Comparison of ENCODE assay signal across 9 cellular contexts in the genomic region with DNA sequence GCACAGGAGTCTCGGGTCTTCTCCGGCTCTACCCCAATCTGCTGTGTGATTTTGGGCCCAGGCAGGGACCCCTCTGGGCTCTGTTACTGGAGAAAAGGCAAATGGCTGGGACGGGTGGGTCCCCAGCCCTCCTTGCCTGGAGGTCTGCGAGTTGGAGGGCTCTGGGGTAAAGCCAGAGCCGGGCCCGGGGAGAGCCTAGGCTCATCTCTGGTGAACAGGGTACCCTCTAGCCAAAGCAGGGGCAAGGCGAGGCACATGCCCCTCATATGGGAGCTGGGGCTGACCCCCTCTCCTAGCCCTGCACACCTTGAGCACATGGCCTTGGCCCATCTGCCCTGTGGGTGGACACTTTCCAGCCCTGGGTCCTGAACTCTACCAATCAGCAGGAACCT. TPM values are rescaled to one million over a fixed set of nuclear protein-coding genes. Genes with fewer than 3 reads are reported as not detected.
DNase-seq lines count a peak whose midpoint lies in the region; ATAC-seq, FAIRE-seq and TF ChIP-seq lines count a peak whose summit lies in the region.
"Not testable (repeated sequence)": the region's sequence is repeated elsewhere in the genome, so short reads cannot be mapped to it uniquely, and the experiment has no call there.
"Had no signal": no experiment of that assay in that cellular context is flagged by ENCODE, and none has a peak within 500 bp of the region (broad histone marks: within the 10 kb centered on the region; RNA-seq: fewer than 3 reads in every experiment).

No MANE protein-coding gene starts in this region.

- not testable (repeated sequence) for H3K4me1 ChIP-seq in HepG2 (ENCODE audit: insufficient read depth, low read length); transverse colon

- not testable (repeated sequence) for TF ChIP-seq CTCF in HFFc6 (IDR thresholded peaks at IDR 0.05); endothelial cell (IDR thresholded peaks at IDR 0.05; ENCODE audit: unreplicated experiment); HepG2 (CRISPR knock-in tag; IDR thresholded peaks at IDR 0.05); transverse colon (IDR thresholded peaks at IDR 0.05)

- H4K20me1 ChIP-seq in HepG2 (ENCODE audit: insufficient read depth, low read length), result not testable (repeated sequence)

- not testable (repeated sequence) for H3K4me3 Mint-ChIP-seq in HFFc6; endothelial cell (ENCODE audit: unreplicated experiment)

- not testable (repeated sequence) for H3K36me3 ChIP-seq in HepG2 (replicated peaks in 1 of 2; ENCODE audit: control insufficient read depth in 1 of 2, insufficient read depth in 2 of 2, low read length in 2 of 2); transverse colon

- not testable (repeated sequence) for ATAC-seq in HepG2

- H3K4me2 ChIP-seq in HepG2 (ENCODE audit: low read depth, low read length), result not testable (repeated sequence)

- not testable (repeated sequence) for DNase-seq in HFFc6; HepG2 (ENCODE audit: low spot score); transverse colon
- DNase-seq in activated effector memory CD4-positive, alpha-beta T cell treated with anti-CD3 and anti-CD28 coated beads, Interleukin-2, amount 50 U/mL, for 16 hours, result peak; percentile 47
- DNase-seq in endothelial cell (ENCODE audit: low spot score), result peak; percentile 3
- peak; percentile 49 for DNase-seq in cardiac septum (ENCODE audit: low spot score)
- peak; percentile 69 for DNase-seq in posterior vena cava (ENCODE audit: low spot score)

- not testable (repeated sequence) for H3K27me3 Mint-ChIP-seq in HFFc6 (ENCODE audit: insufficient read depth); endothelial cell (ENCODE audit: unreplicated experiment)

- not testable (repeated sequence) for H3K4me1 Mint-ChIP-seq in HFFc6 (ENCODE audit: low read depth); endothelial cell (ENCODE audit: unreplicated experiment)

- H3K27ac Mint-ChIP-seq in HFFc6, result peak overlapping the region; percentile 77; the same call in 1 of the 2 replicates
- H3K27ac Mint-ChIP-seq in endothelial cell (ENCODE audit: unreplicated experiment), result not testable (repeated sequence)

- not testable (repeated sequence) for BruUV-seq in HepG2 (replicated peaks; lab: Mats Ljungman, UMichigan)

- CTCF ChIA-PET in HepG2 (lab: Yijun Ruan, JAX; ENCODE audit: low intra/inter-chr PET ratio, low total read pairs), result not testable (repeated sequence)

- not testable (repeated sequence) for FAIRE-seq in HepG2 (lab: Jason Lieb, UNC)

- not testable (repeated sequence) for H3K9me3 Mint-ChIP-seq in HFFc6; endothelial cell (ENCODE audit: unreplicated experiment)

- not testable (repeated sequence) for H3K36me3 Mint-ChIP-seq in HFFc6 (ENCODE audit: low read depth); endothelial cell (ENCODE audit: low read depth, unreplicated experiment)

- 40% methylated on average over 1 of the region's 7 CpGs for WGBS in HepG2 (ENCODE audit: low lambda C conversion rate)
- 86% methylated on average over 2 of the region's 7 CpGs; no CpG with 5 or more reads in 1 of the 2 donors for WGBS in transverse colon (ENCODE audit: low coverage in 1 of 2), 2 donors

- not testable (repeated sequence) for H3K27ac ChIP-seq in HepG2 (ENCODE audit: extremely low read length, insufficient read depth, low read length)
- peak overlapping the region in 3 of 4 donors; percentile 42 to 67 (median 49) for H3K27ac ChIP-seq in transverse colon

- POLR2A ChIA-PET in HepG2 (lab: Yijun Ruan, JAX), result not testable (repeated sequence)

- TF ChIP-seq POLR2A in HepG2 (IDR thresholded peaks at IDR 0.05; ENCODE audit: insufficient read depth in 1 of 2, low read depth in 2 of 2, low read length in 2 of 2); transverse colon (IDR thresholded peaks at IDR 0.05): not testable (repeated sequence)

- not testable (repeated sequence) for TF ChIP-seq RAD21 in HepG2 (CRISPR knock-in tag; IDR thresholded peaks at IDR 0.05)

- not testable (repeated sequence) for H3K9ac ChIP-seq in HepG2 (ENCODE audit: insufficient read depth, low read depth, low read length)

- not testable (repeated sequence) for H3K9me3 ChIP-seq in HepG2 (ENCODE audit: low read length); transverse colon

- in situ Hi-C loops in HepG2 (cut with HindIII; ENCODE audit: extremely low pct_ligation_motif_present, low pct_unique_long_range_greater_than_20kb); transverse colon (cut with MboI; ENCODE audit: low pct_ligation_motif_present in 1 of 4, low pct_unique_long_range_greater_than_20kb in 1 of 4, low sequenced_read_pairs in 3 of 4): not testable (repeated sequence)

- H2AFZ ChIP-seq in HepG2 (ENCODE audit: low read length), result not testable (repeated sequence)

- not testable (repeated sequence) for H3K4me3 ChIP-seq in HepG2 (replicated peaks in 1 of 3; ENCODE audit: insufficient read depth in 1 of 3, low read depth in 2 of 3, low read length in 3 of 3); transverse colon

- intact Hi-C loops in cardiac septum (cut with DNase I); HepG2 (cut with micrococcal nuclease; ENCODE audit: unreplicated experiment); posterior vena cava (cut with DNase I); transverse colon (cut with DNase I; ENCODE audit: low total_unique reads): not testable (repeated sequence)

- TF ChIP-seq EP300 in HepG2 (IDR thresholded peaks at IDR 0.05; ENCODE audit: low read depth in 2 of 2, low read length in 2 of 2); HepG2 (CRISPR knock-in tag; IDR thresholded peaks at IDR 0.05; ENCODE audit: borderline replicate concordance); transverse colon (IDR thresholded peaks at IDR 0.05; ENCODE audit: low read depth): not testable (repeated sequence)

- not testable (repeated sequence) for H3K27me3 ChIP-seq in HepG2 (ENCODE audit: control insufficient read depth in 1 of 2, insufficient read depth in 2 of 2, low read length in 2 of 2); transverse colon

- not testable (repeated sequence) for H3K79me2 ChIP-seq in HepG2 (ENCODE audit: insufficient read depth, low read length)

RNA-seq across cellular contexts. Expression of a gene that starts 33.7 kb away (rescaled TPM):
- total RNA-seq in HFFc6 (2021; fragmentation: NEBNext Ultra II Directional; extraction: Animal tissue kit (Norgen Biotek cat#: 25700)), result not detected
- 38.3 TPM for total RNA-seq in endothelial cell (ENCODE audit: unreplicated experiment)
- total RNA-seq in cardiac septum, result 1.7 TPM
- total RNA-seq in HepG2 (2016; rRNA removed; fragmentation: Illumina TruSeq; extraction: Trizol), result not detected in 2 replicates
- not detected in 2 replicates for total RNA-seq in HepG2 (2016; cell fraction: cytosol; rRNA removed; fragmentation: Illumina TruSeq; extraction: Trizol; ENCODE audit: low read depth)
- total RNA-seq in HepG2 (2016; cell fraction: insoluble cytoplasmic fraction; rRNA removed; fragmentation: Illumina TruSeq; extraction: Trizol), result not detected in 2 replicates
- not detected in 2 replicates for total RNA-seq in HepG2 (2016; cell fraction: membrane; rRNA removed; fragmentation: Illumina TruSeq; extraction: Trizol)
- not detected in 2 replicates for total RNA-seq in HepG2 (2016; cell fraction: nucleus; rRNA removed; fragmentation: Illumina TruSeq; extraction: Trizol)
- 0.62 and 0.65 TPM in 2 replicates for polyA plus RNA-seq in HepG2 (2011; rRNA removed)
- polyA plus RNA-seq in HepG2 (2011; cell fraction: cytosol; rRNA removed), result 0.13 and 0.36 TPM in 2 replicates
- polyA plus RNA-seq in HepG2 (2011; cell fraction: nucleus; rRNA removed), result 1.1 and 1.5 TPM in 2 replicates
- polyA plus RNA-seq in HepG2 (2012), result 0.43 TPM in 1 of 2 replicates, not detected in the other
- not detected in 2 replicates for polyA plus RNA-seq in HepG2 (2016; cell fraction: cytosol; fragmentation: Illumina TruSeq; extraction: Trizol; ENCODE audit: low read depth)
- polyA plus RNA-seq in HepG2 (2016; cell fraction: insoluble cytoplasmic fraction; fragmentation: Illumina TruSeq; extraction: Trizol; ENCODE audit: low read depth), result not detected in 2 replicates
- not detected in 2 replicates for polyA plus RNA-seq in HepG2 (2016; cell fraction: membrane; fragmentation: Illumina TruSeq; extraction: Trizol; ENCODE audit: low read depth)
- polyA plus RNA-seq in HepG2 (2016; cell fraction: nucleus; fragmentation: Illumina TruSeq; extraction: Trizol; ENCODE audit: insufficient read depth, low read depth), result not detected in 2 replicates
- 0.44 and 1.0 TPM in 2 replicates for polyA minus RNA-seq in HepG2 (2011; rRNA and poly(A)+ RNA removed; ENCODE audit: low replicate concordance)
- not detected in 2 replicates for polyA minus RNA-seq in HepG2 (2011; cell fraction: cytosol; rRNA and poly(A)+ RNA removed)
- polyA minus RNA-seq in HepG2 (2011; cell fraction: nucleus; rRNA and poly(A)+ RNA removed), result 3.5 and 4.8 TPM in 2 replicates
- total RNA-seq in posterior vena cava, result 1 to 10 TPM; 5.0 to 5.3 TPM
- total RNA-seq in transverse colon, result 1 to 10 TPM in 2 of 4 donors, not detected in 2; 2.2 to 4.1 TPM
- total RNA-seq: HT-29, IMR-90 had no signal
- polyA plus RNA-seq: IMR-90 had no signal

RNA-seq across cellular contexts. Expression of a gene that starts 46.9 kb away (rescaled TPM):
- total RNA-seq in HFFc6 (2021; fragmentation: NEBNext Ultra II Directional; extraction: Animal tissue kit (Norgen Biotek cat#: 25700)), result under 1 TPM in 3 of 6 experiments, not detected in 3; 0.10 to 0.48 (median 0.14) TPM
- total RNA-seq in endothelial cell (ENCODE audit: unreplicated experiment) (50.2 TPM), cardiac septum (2.9 TPM), HepG2 (2016; rRNA removed; fragmentation: Illumina TruSeq; extraction: Trizol) (0.77 and 0.90 TPM in 2 replicates), posterior vena cava (1 to 10 TPM; 4.0 to 6.8 TPM), transverse colon (10 to 100 TPM in 1 of 4 donors, 1 to 10 TPM in 3; 1.6 to 20.2 (median 5.5) TPM)
- total RNA-seq in HepG2 (2016; cell fraction: cytosol; rRNA removed; fragmentation: Illumina TruSeq; extraction: Trizol; ENCODE audit: low read depth), result 0.10 and 0.35 TPM in 2 replicates
- total RNA-seq in HepG2 (2016; cell fraction: insoluble cytoplasmic fraction; rRNA removed; fragmentation: Illumina TruSeq; extraction: Trizol), result 0.76 and 1.1 TPM in 2 replicates
- total RNA-seq in HepG2 (2016; cell fraction: membrane; rRNA removed; fragmentation: Illumina TruSeq; extraction: Trizol), result 0.31 and 0.69 TPM in 2 replicates
- 0.31 and 0.60 TPM in 2 replicates for total RNA-seq in HepG2 (2016; cell fraction: nucleus; rRNA removed; fragmentation: Illumina TruSeq; extraction: Trizol)
- polyA plus RNA-seq in HepG2 (2011; rRNA removed), result 1.6 and 1.7 TPM in 2 replicates
- 0.79 and 2.2 TPM in 2 replicates for polyA plus RNA-seq in HepG2 (2011; cell fraction: cytosol; rRNA removed)
- polyA plus RNA-seq in HepG2 (2011; cell fraction: nucleus; rRNA removed), result 1.8 and 2.6 TPM in 2 replicates
- 0.37 and 0.85 TPM in 2 replicates for polyA plus RNA-seq in HepG2 (2012)
- 0.12 and 0.14 TPM in 2 replicates for polyA plus RNA-seq in HepG2 (2016; cell fraction: cytosol; fragmentation: Illumina TruSeq; extraction: Trizol; ENCODE audit: low read depth)
- polyA plus RNA-seq in HepG2 (2016; cell fraction: insoluble cytoplasmic fraction; fragmentation: Illumina TruSeq; extraction: Trizol; ENCODE audit: low read depth), result 0.44 and 0.88 TPM in 2 replicates
- polyA plus RNA-seq in HepG2 (2016; cell fraction: membrane; fragmentation: Illumina TruSeq; extraction: Trizol; ENCODE audit: low read depth), result 0.29 and 0.35 TPM in 2 replicates
- polyA plus RNA-seq in HepG2 (2016; cell fraction: nucleus; fragmentation: Illumina TruSeq; extraction: Trizol; ENCODE audit: insufficient read depth, low read depth), result 1.00 and 1.2 TPM in 2 replicates
- polyA minus RNA-seq in HepG2 (2011; rRNA and poly(A)+ RNA removed; ENCODE audit: low replicate concordance), result 0.16 and 2.7 TPM in 2 replicates
- 0.49 and 0.79 TPM in 2 replicates for polyA minus RNA-seq in HepG2 (2011; cell fraction: cytosol; rRNA and poly(A)+ RNA removed)
- polyA minus RNA-seq in HepG2 (2011; cell fraction: nucleus; rRNA and poly(A)+ RNA removed), result 0.75 and 0.90 TPM in 2 replicates
